ENCODE assay signal across 34 cellular contexts in the genomic region with DNA sequence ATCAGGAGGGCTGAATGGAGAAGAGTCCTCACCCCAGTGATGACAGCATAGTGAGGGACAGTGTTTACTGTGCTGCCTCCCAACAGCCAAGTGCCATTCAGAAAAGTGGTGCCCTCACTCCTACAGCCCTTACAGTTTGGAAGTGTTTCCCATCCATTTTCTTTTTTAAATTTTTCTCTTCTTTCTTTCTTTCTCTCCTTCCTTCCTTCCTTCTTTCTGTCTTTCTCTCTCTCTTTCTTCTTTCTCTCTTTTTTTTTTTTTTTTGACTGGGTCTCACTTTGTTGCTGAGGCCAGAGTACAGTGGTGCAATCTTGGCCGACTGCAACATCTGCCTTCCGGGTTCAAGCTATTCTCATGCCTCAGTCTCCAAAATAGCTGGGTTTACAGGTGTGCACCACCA.
"Had no signal": no experiment of that assay in that cellular context is flagged by ENCODE, and none has a peak within 500 bp of the region (broad histone marks: within the 10 kb centered on the region; RNA-seq: fewer than 3 reads in every experiment).

No MANE protein-coding gene starts in this region.

- H3K27me3 ChIP-seq: body of pancreas, foreskin keratinocyte, gastrocnemius medialis had no signal

- H3K36me3 Mint-ChIP-seq: activated naive CD4-positive, alpha-beta T cell treated with anti-CD3 and anti-CD28 coated beads, Interleukin-2, amount 50 U/mL, for 24 hours; activated naive CD8-positive, alpha-beta T cell treated with anti-CD3 and anti-CD28 coated beads for 36 hours had no signal

- H3K27ac Mint-ChIP-seq: activated B cell treated with CpG ODN at 0.5 μM for 24 hours; activated CD4-positive, alpha-beta T cell treated with anti-CD3 and anti-CD28 coated beads, Interleukin-2, amount 10 ng/mL, durations not matched to agents 7 days and 5 days; activated CD8-positive, alpha-beta T cell treated with anti-CD3 and anti-CD28 coated beads for 36 hours; activated naive CD4-positive, alpha-beta T cell treated with anti-CD3 and anti-CD28 coated beads for 36 hours; activated naive CD4-positive, alpha-beta T cell treated with anti-CD3 and anti-CD28 coated beads, Interleukin-2, amount 50 U/mL, for 24 hours; activated naive CD8-positive, alpha-beta T cell treated with anti-CD3 and anti-CD28 coated beads for 36 hours; activated naive CD8-positive, alpha-beta T cell treated with anti-CD3 and anti-CD28 coated beads, Interleukin-2, amount 50 U/mL, for 24 hours; effector memory CD8-positive, alpha-beta T cell; T-helper 17 cell; T-helper 2 cell treated with Interferon-gamma antibody and Interleukin-4, amounts not matched to agents 5 μg/mL and 100 μg/mL, for 36 hours had no signal

- ATAC-seq: activated CD8-positive, alpha-beta T cell treated with anti-CD3 and anti-CD28 coated beads for 36 hours; activated naive CD8-positive, alpha-beta T cell treated with anti-CD3 and anti-CD28 coated beads, Interleukin-2, amount 50 U/mL, for 24 hours; activated T-cell treated with anti-CD3 and anti-CD28 coated beads, Interleukin-2, amount 50 U/mL, for 4 hours; body of pancreas; effector memory CD8-positive, alpha-beta T cell; foreskin keratinocyte; gastrocnemius medialis; heart left ventricle; T-helper 17 cell had no signal

- H3K27me3 Mint-ChIP-seq: activated B cell treated with CpG ODN at 0.5 μM for 24 hours; activated CD4-positive, alpha-beta T cell treated with anti-CD3 and anti-CD28 coated beads for 36 hours; activated CD4-positive, alpha-beta T cell treated with anti-CD3 and anti-CD28 coated beads, Interleukin-2, amount 10 ng/mL, durations not matched to agents 7 days and 5 days; activated CD8-positive, alpha-beta T cell treated with anti-CD3 and anti-CD28 coated beads for 36 hours; activated naive CD8-positive, alpha-beta T cell treated with anti-CD3 and anti-CD28 coated beads for 36 hours; T-helper 17 cell had no signal

- H3K9me3 Mint-ChIP-seq: activated B cell treated with CpG ODN at 0.5 μM for 24 hours; activated CD4-positive, alpha-beta T cell treated with anti-CD3 and anti-CD28 coated beads, Interleukin-2, amount 10 ng/mL, durations not matched to agents 7 days and 5 days; activated CD8-positive, alpha-beta T cell treated with anti-CD3 and anti-CD28 coated beads for 36 hours; activated naive CD4-positive, alpha-beta T cell treated with anti-CD3 and anti-CD28 coated beads for 36 hours; activated naive CD4-positive, alpha-beta T cell treated with anti-CD3 and anti-CD28 coated beads, Interleukin-2, amount 50 U/mL, for 24 hours; activated naive CD8-positive, alpha-beta T cell treated with anti-CD3 and anti-CD28 coated beads for 36 hours; activated naive CD8-positive, alpha-beta T cell treated with anti-CD3 and anti-CD28 coated beads, Interleukin-2, amount 50 U/mL, for 24 hours; activated T-cell treated with anti-CD3 and anti-CD28 coated beads, Interleukin-2, amount 50 U/mL, for 4 hours; activated T-helper 2 cell treated with anti-CD3 and anti-CD28 coated beads, Interferon-gamma antibody, Interleukin-2, Interleukin-4, amounts not matched to agents 10 μg/mL and 5 μg/mL and 100 μg/mL, durations not matched to agents 14 hours and 24 hours and 36 hours; effector memory CD8-positive, alpha-beta T cell; T-helper 2 cell treated with Interferon-gamma antibody and Interleukin-4, amounts not matched to agents 5 μg/mL and 100 μg/mL, for 36 hours had no signal

- H3K9me3 ChIP-seq: adrenal gland, body of pancreas, esophagus muscularis mucosa, gastrocnemius medialis, heart left ventricle had no signal

- FAIRE-seq: colon had no signal

- DNase-seq: activated B cell treated with CpG ODN at 0.5 μM for 24 hours; activated CD4-positive, alpha-beta T cell treated with anti-CD3 and anti-CD28 coated beads, Interleukin-2, amount 10 ng/mL, durations not matched to agents 7 days and 5 days; activated CD4-positive, alpha-beta T cell treated with anti-CD3 and anti-CD28 coated beads, Interleukin-2, amount 50 U/mL, for 48 hours; activated CD4-positive, CD25-positive, alpha-beta regulatory T cell treated with anti-CD3 and anti-CD28 coated beads, Interleukin-2, amount 50 U/mL, for 72 hours; activated CD8-positive, alpha-beta memory T cell treated with anti-CD3 and anti-CD28 coated beads for 24 hours; activated CD8-positive, alpha-beta T cell treated with anti-CD3 and anti-CD28 coated beads for 36 hours; activated effector memory CD4-positive, alpha-beta T cell treated with anti-CD3 and anti-CD28 coated beads, Interleukin-2, amount 50 U/mL, for 16 hours; activated naive CD4-positive, alpha-beta T cell treated with anti-CD3 and anti-CD28 coated beads for 36 hours; activated naive CD8-positive, alpha-beta T cell treated with anti-CD3 and anti-CD28 coated beads for 36 hours; activated naive CD8-positive, alpha-beta T cell treated with anti-CD3 and anti-CD28 coated beads, Interleukin-2, amount 50 U/mL, for 24 hours; activated T-cell treated with anti-CD3 and anti-CD28 coated beads, Interleukin-2, amount 50 U/mL, for 4 hours; adrenal gland; amygdala; aorta; body of pancreas; caudate nucleus; cortex of kidney; dermis blood vessel endothelial cell; effector CD4-positive, alpha-beta T cell; effector memory CD8-positive, alpha-beta T cell; erythroblast; foreskin keratinocyte; gastrocnemius medialis; glutamatergic neuron; heart left ventricle; T-helper 17 cell; T1000; WERI-Rb-1 had no signal

- H3K4me3 ChIP-seq: adrenal gland, body of pancreas, esophagus muscularis mucosa, gastrocnemius medialis, heart left ventricle had no signal

- H3K27ac ChIP-seq: adrenal gland, body of pancreas, esophagus muscularis mucosa, foreskin keratinocyte, gastrocnemius medialis, heart left ventricle, WERI-Rb-1 had no signal

- H3K4me1 Mint-ChIP-seq: activated B cell treated with CpG ODN at 0.5 μM for 24 hours; activated naive CD8-positive, alpha-beta T cell treated with anti-CD3 and anti-CD28 coated beads for 36 hours; activated naive CD8-positive, alpha-beta T cell treated with anti-CD3 and anti-CD28 coated beads, Interleukin-2, amount 50 U/mL, for 24 hours; T-helper 17 cell had no signal

- H3K36me3 ChIP-seq: adrenal gland, esophagus muscularis mucosa, gastrocnemius medialis, heart left ventricle, WERI-Rb-1 had no signal

- H3K4me1 ChIP-seq: adrenal gland, body of pancreas, esophagus muscularis mucosa, foreskin keratinocyte, gastrocnemius medialis, heart left ventricle had no signal

- H3K4me3 Mint-ChIP-seq: activated B cell treated with CpG ODN at 0.5 μM for 24 hours; activated CD4-positive, alpha-beta T cell treated with anti-CD3 and anti-CD28 coated beads for 36 hours; activated CD4-positive, alpha-beta T cell treated with anti-CD3 and anti-CD28 coated beads, Interleukin-2, amount 10 ng/mL, durations not matched to agents 7 days and 5 days; activated CD8-positive, alpha-beta T cell treated with anti-CD3 and anti-CD28 coated beads for 36 hours; activated naive CD4-positive, alpha-beta T cell treated with anti-CD3 and anti-CD28 coated beads for 36 hours; activated naive CD4-positive, alpha-beta T cell treated with anti-CD3 and anti-CD28 coated beads, Interleukin-2, amount 50 U/mL, for 24 hours; activated naive CD8-positive, alpha-beta T cell treated with anti-CD3 and anti-CD28 coated beads for 36 hours; activated naive CD8-positive, alpha-beta T cell treated with anti-CD3 and anti-CD28 coated beads, Interleukin-2, amount 50 U/mL, for 24 hours; activated T-cell treated with anti-CD3 and anti-CD28 coated beads, Interleukin-2, amount 50 U/mL, for 4 hours; effector memory CD8-positive, alpha-beta T cell; T-helper 17 cell; T-helper 2 cell treated with Interferon-gamma antibody and Interleukin-4, amounts not matched to agents 5 μg/mL and 100 μg/mL, for 36 hours had no signal
